1 cellular context compared by ENCODE assay signal in the genomic region with DNA sequence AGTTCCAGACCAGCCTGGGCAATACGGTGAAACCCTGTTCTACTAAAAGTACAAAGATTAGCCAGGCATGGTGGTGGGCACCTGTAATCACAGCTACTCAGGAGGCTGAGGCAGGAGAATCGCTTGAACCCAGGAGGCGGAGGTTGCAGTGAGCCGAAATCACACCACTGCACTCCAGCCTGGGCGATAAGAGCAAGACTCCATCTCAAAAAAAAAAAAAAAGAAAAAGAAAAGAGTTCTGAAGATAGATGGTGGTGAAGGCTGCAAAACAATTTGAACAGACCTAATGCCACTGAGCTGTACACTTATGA.
A peak's percentile ranks its signal among the peaks of the same experiment; 100 is the strongest.
TF ChIP-seq lines count a peak whose summit lies in the region.

No MANE protein-coding gene starts in this region.

TF ChIP-seq in GM12878, 131 proteins besides CTCF, POLR2A, EP300 and RAD21:
- TF ChIP-seq IKZF1 (conservative IDR thresholded peaks at IDR 0.05) (0 out of 2 replicates have a peak, but pooled peaks have one; percentile 14), HDGF (IDR thresholded peaks at IDR 0.05) (0 out of 2 replicates have a peak, but pooled peaks have one; percentile 51), NBN (IDR thresholded peaks at IDR 0.05) (peak; percentile 45; the same call in 1 of the 2 replicates), MTA3 (IDR thresholded peaks at IDR 0.05; ENCODE audit: borderline replicate concordance, low read length) (0 out of 2 replicates have a peak, but pooled peaks have one; percentile 0), ZNF217 (IDR thresholded peaks at IDR 0.05) (0 out of 2 replicates have a peak, but pooled peaks have one; percentile 2)
- TF ChIP-seq, protein P1, sequence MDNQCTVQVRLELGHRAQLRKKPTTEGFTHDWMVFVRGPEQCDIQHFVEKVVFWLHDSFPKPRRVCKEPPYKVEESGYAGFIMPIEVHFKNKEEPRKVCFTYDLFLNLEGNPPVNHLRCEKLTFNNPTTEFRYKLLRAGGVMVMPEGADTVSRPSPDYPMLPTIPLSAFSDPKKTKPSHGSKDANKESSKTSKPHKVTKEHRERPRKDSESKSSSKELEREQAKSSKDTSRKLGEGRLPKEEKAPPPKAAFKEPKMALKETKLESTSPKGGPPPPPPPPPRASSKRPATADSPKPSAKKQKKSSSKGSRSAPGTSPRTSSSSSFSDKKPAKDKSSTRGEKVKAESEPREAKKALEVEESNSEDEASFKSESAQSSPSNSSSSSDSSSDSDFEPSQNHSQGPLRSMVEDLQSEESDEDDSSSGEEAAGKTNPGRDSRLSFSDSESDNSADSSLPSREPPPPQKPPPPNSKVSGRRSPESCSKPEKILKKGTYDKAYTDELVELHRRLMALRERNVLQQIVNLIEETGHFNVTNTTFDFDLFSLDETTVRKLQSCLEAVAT (IDR thresholded peaks at IDR 0.05): peak; percentile 76
- TF ChIP-seq, protein P2, sequence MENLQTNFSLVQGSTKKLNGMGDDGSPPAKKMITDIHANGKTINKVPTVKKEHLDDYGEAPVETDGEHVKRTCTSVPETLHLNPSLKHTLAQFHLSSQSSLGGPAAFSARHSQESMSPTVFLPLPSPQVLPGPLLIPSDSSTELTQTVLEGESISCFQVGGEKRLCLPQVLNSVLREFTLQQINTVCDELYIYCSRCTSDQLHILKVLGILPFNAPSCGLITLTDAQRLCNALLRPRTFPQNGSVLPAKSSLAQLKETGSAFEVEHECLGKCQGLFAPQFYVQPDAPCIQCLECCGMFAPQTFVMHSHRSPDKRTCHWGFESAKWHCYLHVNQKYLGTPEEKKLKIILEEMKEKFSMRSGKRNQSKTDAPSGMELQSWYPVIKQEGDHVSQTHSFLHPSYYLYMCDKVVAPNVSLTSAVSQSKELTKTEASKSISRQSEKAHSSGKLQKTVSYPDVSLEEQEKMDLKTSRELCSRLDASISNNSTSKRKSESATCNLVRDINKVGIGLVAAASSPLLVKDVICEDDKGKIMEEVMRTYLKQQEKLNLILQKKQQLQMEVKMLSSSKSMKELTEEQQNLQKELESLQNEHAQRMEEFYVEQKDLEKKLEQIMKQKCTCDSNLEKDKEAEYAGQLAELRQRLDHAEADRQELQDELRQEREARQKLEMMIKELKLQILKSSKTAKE (IDR thresholded peaks at IDR 0.05; ENCODE audit: low read depth, poor library complexity, severe bottlenecking): peak; percentile 1
- TF ChIP-seq, protein P3, sequence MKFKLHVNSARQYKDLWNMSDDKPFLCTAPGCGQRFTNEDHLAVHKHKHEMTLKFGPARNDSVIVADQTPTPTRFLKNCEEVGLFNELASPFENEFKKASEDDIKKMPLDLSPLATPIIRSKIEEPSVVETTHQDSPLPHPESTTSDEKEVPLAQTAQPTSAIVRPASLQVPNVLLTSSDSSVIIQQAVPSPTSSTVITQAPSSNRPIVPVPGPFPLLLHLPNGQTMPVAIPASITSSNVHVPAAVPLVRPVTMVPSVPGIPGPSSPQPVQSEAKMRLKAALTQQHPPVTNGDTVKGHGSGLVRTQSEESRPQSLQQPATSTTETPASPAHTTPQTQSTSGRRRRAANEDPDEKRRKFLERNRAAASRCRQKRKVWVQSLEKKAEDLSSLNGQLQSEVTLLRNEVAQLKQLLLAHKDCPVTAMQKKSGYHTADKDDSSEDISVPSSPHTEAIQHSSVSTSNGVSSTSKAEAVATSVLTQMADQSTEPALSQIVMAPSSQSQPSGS (IDR thresholded peaks at IDR 0.05; ENCODE audit: low read length): 0 out of 2 replicates have a peak, but pooled peaks have one; percentile 4
